In the genomic region with DNA sequence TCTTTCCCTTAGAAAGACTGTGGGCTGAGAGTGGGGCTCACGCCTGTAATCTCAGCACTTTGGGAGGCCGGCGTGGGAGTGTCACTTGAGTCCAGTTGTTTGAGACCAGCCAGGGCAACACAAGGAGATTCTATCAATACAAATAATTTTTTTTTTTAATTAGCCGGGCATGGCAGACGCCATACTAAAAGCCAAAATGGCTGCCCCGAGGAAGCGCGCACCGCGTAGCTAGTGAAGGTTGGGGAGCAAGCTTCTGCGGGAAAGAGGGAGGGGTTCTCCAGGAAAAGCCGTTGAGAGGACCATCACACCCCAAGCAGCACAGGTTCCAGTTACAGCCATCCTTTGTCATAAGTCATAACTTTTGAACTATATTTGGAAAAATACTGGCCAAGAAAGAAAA, we compare ENCODE assay signal across 24 cellular contexts. TPM values are rescaled to one million over a fixed set of nuclear protein-coding genes. Genes with fewer than 3 reads are reported as not detected.
DNase-seq lines count a peak whose midpoint lies in the region; ATAC-seq, FAIRE-seq and TF ChIP-seq lines count a peak whose summit lies in the region.
"Had no signal": no experiment of that assay in that cellular context is flagged by ENCODE, and none has a peak within 500 bp of the region (broad histone marks: within the 10 kb centered on the region; RNA-seq: fewer than 3 reads in every experiment).

No MANE protein-coding gene starts in this region.

- no peak overlapping the region for H3K9ac ChIP-seq in K562 (ENCODE audit: insufficient read depth in 1 of 2, low read depth in 2 of 2, low read length in 2 of 2)
- H3K9ac ChIP-seq in neural progenitor cell = no peak overlapping the region
- no peak overlapping the region for H3K9ac ChIP-seq in trophoblast cell (ENCODE audit: low read length)
- H3K9ac ChIP-seq in PC-3 (ENCODE audit: low read length) = no peak overlapping the region
- H3K9ac ChIP-seq: BLaER1 had no signal

- no peak for FAIRE-seq in K562 (lab: Jason Lieb, UNC)
- FAIRE-seq: A549, D721Med, G401.6, GM12891 had no signal

- no peak overlapping the region for H3K18ac ChIP-seq in trophoblast cell (ENCODE audit: low read length)

- ATAC-seq in K562 (no peak), PC-3 (no peak), GM18511 (IDR thresholded peaks at IDR 0.05; ENCODE audit: unreplicated experiment) (no peak)

- H3K4me3 ChIP-seq in Caco-2 (ENCODE audit: low read depth, low read length) (no peak overlapping the region), K562 (no peak overlapping the region), neural progenitor cell (no peak overlapping the region), trophoblast cell (ENCODE audit: low read depth, low read length) (no peak overlapping the region), PC-3 (ENCODE audit: low read length) (no peak overlapping the region)
- H3K4me3 ChIP-seq: A549, BLaER1 had no signal

- H3K9me1 ChIP-seq in K562 (ENCODE audit: control insufficient read depth, insufficient read depth, low read length) = no peaks in the 10 kb centered on the region

- H3K36me3 ChIP-seq in Caco-2 (ENCODE audit: control insufficient read depth, insufficient read depth, low read length) (no peaks in the 10 kb centered on the region), K562 (ENCODE audit: control insufficient read depth, insufficient read depth, low read length) (no peaks in the 10 kb centered on the region), neural progenitor cell (no peaks in the 10 kb centered on the region), trophoblast cell (ENCODE audit: control insufficient read depth in 1 of 2, insufficient read depth in 2 of 2, low read length in 2 of 2) (no peaks in the 10 kb centered on the region), PC-3 (ENCODE audit: low read depth, low read length) (no peaks in the 10 kb centered on the region)
- H3K36me3 ChIP-seq: BE2C, BLaER1 had no signal

- no peak overlapping the region for H2BK120ac ChIP-seq in trophoblast cell (ENCODE audit: insufficient read depth, low read length, poor library complexity)

- H3K4me3 Mint-ChIP-seq in Caco-2 (ENCODE audit: unreplicated experiment) = no peak overlapping the region
- no peak overlapping the region for H3K4me3 Mint-ChIP-seq in neural progenitor cell
- H3K4me3 Mint-ChIP-seq: CD14-positive monocyte; CD4-positive, alpha-beta memory T cell; CD8-positive, alpha-beta memory T cell had no signal

- peaks cover 11% of the 10 kb centered on the region for H3K4me1 ChIP-seq in Caco-2
- H3K4me1 ChIP-seq in K562 (replicated peaks in 1 of 2; ENCODE audit: control insufficient read depth in 2 of 2, insufficient read depth in 2 of 2, low read length in 2 of 2) = no peaks in the 10 kb centered on the region; a peak in 1 of 5 replicates
- no peaks in the 10 kb centered on the region for H3K4me1 ChIP-seq in neural progenitor cell
- H3K4me1 ChIP-seq in trophoblast cell (ENCODE audit: control insufficient read depth in 1 of 2, insufficient read depth in 2 of 2, low read length in 2 of 2) = no peaks in the 10 kb centered on the region
- no peaks in the 10 kb centered on the region for H3K4me1 ChIP-seq in PC-3 (ENCODE audit: insufficient read depth, low read length)
- H3K4me1 ChIP-seq: A549, BE2C, BLaER1 had no signal

- TF ChIP-seq RAD21 in K562 (CRISPR knock-in tag; conservative IDR thresholded peaks at IDR 0.05 in 1 of 2, IDR thresholded peaks at IDR 0.05 in 1 of 2) = no peak

- H3F3A ChIP-seq in neural progenitor cell (ENCODE audit: low read depth) = no peaks in the 10 kb centered on the region
- H3F3A ChIP-seq in PC-3 (ENCODE audit: low read length, unreplicated experiment) = no peaks in the 10 kb centered on the region

- H3K9me3 Mint-ChIP-seq in Caco-2 (ENCODE audit: unreplicated experiment) (no peaks in the 10 kb centered on the region), neural progenitor cell (no peaks in the 10 kb centered on the region)
- H3K9me3 Mint-ChIP-seq: CD4-positive, CD25-positive, alpha-beta regulatory T cell had no signal

- H3K14ac ChIP-seq in trophoblast cell (ENCODE audit: low read length) = no peak overlapping the region

- H3K27me3 ChIP-seq in Caco-2 (replicated peaks; ENCODE audit: control insufficient read depth, insufficient read depth, low read length) (no peaks in the 10 kb centered on the region), K562 (ENCODE audit: control insufficient read depth in 2 of 2, insufficient read depth in 2 of 2, low read length in 2 of 2) (no peaks in the 10 kb centered on the region), neural progenitor cell (no peaks in the 10 kb centered on the region), trophoblast cell (ENCODE audit: insufficient read depth, low read length) (no peaks in the 10 kb centered on the region), PC-3 (ENCODE audit: low read length) (no peaks in the 10 kb centered on the region)
- H3K27me3 ChIP-seq: BE2C, BLaER1 had no signal

- no peak overlapping the region for H2BK12ac ChIP-seq in trophoblast cell (ENCODE audit: low read length)

- no peak for DNase-seq in Caco-2
- DNase-seq in K562 (ENCODE audit: extremely low read depth in 1 of 4, low spot score in 3 of 4) = no peak
- no peak for DNase-seq in neural progenitor cell (ENCODE audit: low spot score)
- DNase-seq in trophoblast cell = no peak
- no peak for DNase-seq in PC-3
- DNase-seq in Ammon's horn (ENCODE audit: low spot score) = no peak
- DNase-seq: AML-193; BE2C; C1 segment of cervical spinal cord; Calu3; CD4-positive, alpha-beta memory T cell; CD4-positive, CD25-positive, alpha-beta regulatory T cell; CD8-positive, alpha-beta memory T cell; COR-L47; DMS79 treated with DMSO at 0.1 percent for 48 hours; GF-D8 had no signal

- no peak overlapping the region for H3K4ac ChIP-seq in trophoblast cell (ENCODE audit: low read depth, low read length)

- H3K4me1 Mint-ChIP-seq in Caco-2 (ENCODE audit: low read depth, unreplicated experiment) = peaks cover 14% of the 10 kb centered on the region
- peaks cover 5% of the 10 kb centered on the region for H3K4me1 Mint-ChIP-seq in neural progenitor cell
- H3K4me1 Mint-ChIP-seq: CD4-positive, alpha-beta memory T cell; CD4-positive, CD25-positive, alpha-beta regulatory T cell; CD8-positive, alpha-beta memory T cell had no signal

- CTCF ChIA-PET in Caco-2 (lab: Charles Lee) = no interaction called here
- CTCF ChIA-PET in K562 (lab: Yijun Ruan, JAX; ENCODE audit: low intra/inter-chr PET ratio) = no interaction called here
- CTCF ChIA-PET in PC-3 (lab: Charles Lee) = no interaction called here

- peak overlapping the region; percentile 6 for H4K91ac ChIP-seq in trophoblast cell (ENCODE audit: low read depth, low read length)

- H3K9me3 ChIP-seq in Caco-2 = no peaks in the 10 kb centered on the region
- H3K9me3 ChIP-seq in K562 (replicated peaks; ENCODE audit: control insufficient read depth, insufficient read depth, low read depth, low read length) = no peaks in the 10 kb centered on the region; the same call in 1 of the 2 replicates
- H3K9me3 ChIP-seq in neural progenitor cell (ENCODE audit: low read depth) = no peaks in the 10 kb centered on the region
- no peaks in the 10 kb centered on the region for H3K9me3 ChIP-seq in trophoblast cell (ENCODE audit: insufficient read depth, low read depth, low read length)
- H3K9me3 ChIP-seq in PC-3 (ENCODE audit: low read length) = no peaks in the 10 kb centered on the region
- H3K9me3 ChIP-seq: A549, BE2C, BLaER1 had no signal

- intact Hi-C loops in Caco-2 (cut with micrococcal nuclease; ENCODE audit: unreplicated experiment) = no loop called here
- intact Hi-C loops in K562 (cut with micrococcal nuclease) = no loop called here
- intact Hi-C loops in PC-3 (cut with micrococcal nuclease) = no loop called here

- H3K9me2 ChIP-seq in PC-3 (replicated peaks; ENCODE audit: low read length) = no peaks in the 10 kb centered on the region

- no peak overlapping the region for H4K8ac ChIP-seq in trophoblast cell (ENCODE audit: low read depth, low read length)

- no peak overlapping the region for H3K4me2 ChIP-seq in K562 (ENCODE audit: insufficient read depth, low read length)
- H3K4me2 ChIP-seq in neural progenitor cell = no peak overlapping the region
- H3K4me2 ChIP-seq in trophoblast cell (ENCODE audit: low read length) = no peak overlapping the region
- no peak overlapping the region for H3K4me2 ChIP-seq in PC-3 (ENCODE audit: low read length)
- H3K4me2 ChIP-seq: A549, BLaER1 had no signal

- POLR2A ChIA-PET in Caco-2 (lab: Charles Lee) = no interaction called here
- POLR2A ChIA-PET in K562 (lab: Yijun Ruan, JAX) = interaction anchor here (0.6 kb wide), 1 partner anchor 68 kb away, joined by 3 read pairs; no protein-coding TSS in a partner anchor
- POLR2A ChIA-PET in PC-3 (lab: Charles Lee; ENCODE audit: unreplicated experiment) = no interaction called here

- BruUV-seq in Caco-2 (replicated peaks; lab: Mats Ljungman, UMichigan) (no TSS peak), K562 (replicated peaks; lab: Mats Ljungman, UMichigan) (no TSS peak), PC-3 (replicated peaks; lab: Mats Ljungman, UMichigan) (no TSS peak)

- TF ChIP-seq CTCF in Caco-2 (IDR thresholded peaks at IDR 0.05; ENCODE audit: insufficient read depth in 1 of 2, low read depth in 1 of 2, low read length in 1 of 2, severe bottlenecking in 1 of 2, unreplicated experiment in 1 of 2) = no peak
- TF ChIP-seq CTCF in K562 (IDR thresholded peaks at IDR 0.05 in 2 of 3, conservative IDR thresholded peaks at IDR 0.05 in 1 of 3; ENCODE audit: insufficient read depth in 2 of 3, low read depth in 1 of 3, low read length in 3 of 3) = no peak
- no peak for TF ChIP-seq CTCF in neural progenitor cell (IDR thresholded peaks at IDR 0.05)
- TF ChIP-seq CTCF in PC-3 (conservative IDR thresholded peaks at IDR 0.05; ENCODE audit: low read depth, low read length) = no peak

- no peak for TF ChIP-seq EP300 in K562 (IDR thresholded peaks at IDR 0.05; ENCODE audit: low read length)

- no peak overlapping the region for H2AFZ ChIP-seq in K562 (ENCODE audit: low read depth, low read length)
- peak overlapping the region; percentile 72 for H2AFZ ChIP-seq in neural progenitor cell (replicated peaks)
- no peak overlapping the region for H2AFZ ChIP-seq in trophoblast cell (ENCODE audit: insufficient read depth, low read length, poor library complexity)
- no peak overlapping the region for H2AFZ ChIP-seq in PC-3 (ENCODE audit: low read length)

- H2AK5ac ChIP-seq in trophoblast cell (ENCODE audit: low read length) = no peak overlapping the region

- 49% methylated on average over 10 of the region's 12 CpGs for WGBS in K562 (ENCODE audit: insufficient coverage, low coverage, missing lambda C conversion rate)
- WGBS in trophoblast cell (ENCODE audit: extremely low coverage, insufficient coverage, insufficient read length) = no CpG with 5 or more reads among the region's 12 CpGs

- H4K20me1 ChIP-seq in K562 (replicated peaks; ENCODE audit: control insufficient read depth, insufficient read depth, low read length) (no peaks in the 10 kb centered on the region), neural progenitor cell (ENCODE audit: low read depth) (no peaks in the 10 kb centered on the region), PC-3 (ENCODE audit: low read length) (no peaks in the 10 kb centered on the region)
- H4K20me1 ChIP-seq: BLaER1 had no signal

- H3K79me1 ChIP-seq in trophoblast cell (ENCODE audit: low read length) = no peaks in the 10 kb centered on the region

- H3K36me3 Mint-ChIP-seq in Caco-2 (ENCODE audit: insufficient read depth, unreplicated experiment) (no peaks in the 10 kb centered on the region), neural progenitor cell (no peaks in the 10 kb centered on the region)
- H3K36me3 Mint-ChIP-seq: CD14-positive monocyte; CD4-positive, alpha-beta memory T cell; CD4-positive, CD25-positive, alpha-beta regulatory T cell; CD8-positive, alpha-beta memory T cell had no signal

- no peak overlapping the region for H2BK5ac ChIP-seq in trophoblast cell (ENCODE audit: low read depth, low read length, poor library complexity)

- H3K79me2 ChIP-seq in K562 (ENCODE audit: control insufficient read depth, insufficient read depth, low read length) (no peaks in the 10 kb centered on the region), neural progenitor cell (ENCODE audit: low read depth) (no peaks in the 10 kb centered on the region), trophoblast cell (ENCODE audit: control insufficient read depth, insufficient read depth, low read length, poor library complexity) (no peaks in the 10 kb centered on the region), PC-3 (ENCODE audit: low read length) (no peaks in the 10 kb centered on the region)

- no peak for TF ChIP-seq POLR2A in K562 (conservative IDR thresholded peaks at IDR 0.05)

- H3K23ac ChIP-seq in trophoblast cell (ENCODE audit: low read length) = no peak overlapping the region

- no peak overlapping the region for H4K12ac ChIP-seq in trophoblast cell (ENCODE audit: low read depth, low read length)

- H3K27ac ChIP-seq in K562 (ENCODE audit: extremely low read depth, low read depth, low read length) (no peak overlapping the region), neural progenitor cell (no peak overlapping the region), trophoblast cell (ENCODE audit: low read depth, low read length) (no peak overlapping the region), PC-3 (ENCODE audit: low read length) (no peak overlapping the region)
- H3K27ac ChIP-seq: 22Rv1, A549, BLaER1 had no signal

- H3K27ac Mint-ChIP-seq in Caco-2 (ENCODE audit: unreplicated experiment) (peak overlapping the region; percentile 84), neural progenitor cell (no peak overlapping the region)
- H3K27ac Mint-ChIP-seq: CD4-positive, alpha-beta memory T cell; CD4-positive, CD25-positive, alpha-beta regulatory T cell; CD8-positive, alpha-beta memory T cell had no signal

- H3K27me3 Mint-ChIP-seq in Caco-2 (ENCODE audit: insufficient read depth, unreplicated experiment) = no peaks in the 10 kb centered on the region
- H3K27me3 Mint-ChIP-seq in neural progenitor cell (ENCODE audit: insufficient read depth, low read depth) = no peaks in the 10 kb centered on the region

- in situ Hi-C loops in K562 (cut with MboI) = no loop called here

RNA-seq across cellular contexts. Expression of a gene that starts 21.3 kb away (rescaled TPM):
- total RNA-seq in Caco-2 (2022) (42.1 and 45.1 TPM in 2 replicates), K562 (2014; rRNA removed) (5.4 and 6.3 TPM in 2 replicates), K562 (2014; rRNA removed; fragmentation: Illumina TruSeq; extraction: Trizol) (7.4 and 8.1 TPM in 2 replicates), K562 (2015; rRNA removed; fragmentation: Illumina TruSeq; extraction: Trizol) (5.9 and 6.6 TPM in 2 replicates), K562 (2021) (10.3 and 10.8 TPM in 2 replicates), neural progenitor cell (ENCODE audit: low replicate concordance) (140 and 236 TPM in 2 replicates), PC-3 (2014; rRNA removed) (9.3 and 12.7 TPM in 2 replicates)
- total RNA-seq in K562 (2011; cell fraction: chromatin; rRNA removed; ENCODE audit: low replicate concordance) = 9.7 and 21.6 TPM in 2 replicates
- total RNA-seq in K562 (2011; cell fraction: nucleolus; rRNA removed) = 8.5 and 8.7 TPM in 2 replicates
- 14.9 and 27.6 TPM in 2 replicates for total RNA-seq in K562 (2011; cell fraction: nucleoplasm; rRNA removed)
- polyA plus RNA-seq in K562 (2011; rRNA removed) (7.7 and 9.6 TPM in 2 replicates), K562 (2014; fragmentation: Illumina TruSeq; extraction: Trizol) (6.5 and 6.6 TPM in 2 replicates), K562 (2014; fragmentation: Nextera tagmentation; extraction: Ambion mirVana) (1 to 10 TPM; 1.2 to 1.8 TPM), K562 (2014; rRNA removed) (2.5 and 4.0 TPM in 2 replicates)
- 2.0 and 4.8 TPM in 2 replicates for polyA plus RNA-seq in K562 (2011; cell fraction: cytosol; rRNA removed)
- polyA plus RNA-seq in K562 (2011; cell fraction: nucleus; rRNA removed) = 6.6 and 11.5 TPM in 2 replicates
- 8.5 and 17.0 TPM in 2 replicates for polyA plus RNA-seq in K562 (2012)
- 6.5 and 11.2 TPM in 2 replicates for polyA minus RNA-seq in K562 (2011; rRNA and poly(A)+ RNA removed)
- 9.5 and 9.6 TPM in 2 replicates for polyA minus RNA-seq in K562 (2011; cell fraction: cytosol; rRNA and poly(A)+ RNA removed)
- 5.5 and 14.7 TPM in 2 replicates for polyA minus RNA-seq in K562 (2011; cell fraction: nucleus; rRNA and poly(A)+ RNA removed)
- 47.4 and 49.0 TPM in 2 replicates for polyA plus RNA-seq in trophoblast cell (2013)

RNA-seq across cellular contexts. Expression of a gene that starts 58.6 kb away (rescaled TPM):
- total RNA-seq in Caco-2 (2022) = 0.49 and 0.79 TPM in 2 replicates
- not detected in 2 replicates for total RNA-seq in K562 (2011; cell fraction: chromatin; rRNA removed; ENCODE audit: low replicate concordance)
- total RNA-seq in K562 (2011; cell fraction: nucleolus; rRNA removed) = not detected in 2 replicates
- not detected in 2 replicates for total RNA-seq in K562 (2011; cell fraction: nucleoplasm; rRNA removed)
- total RNA-seq in K562 (2014; rRNA removed) = not detected in 2 replicates
- total RNA-seq in K562 (2014; rRNA removed; fragmentation: Illumina TruSeq; extraction: Trizol) = not detected in 2 replicates
- total RNA-seq in K562 (2015; rRNA removed; fragmentation: Illumina TruSeq; extraction: Trizol) = not detected in 2 replicates
- total RNA-seq in K562 (2021) = not detected in 2 replicates
- polyA plus RNA-seq in K562 (2011; rRNA removed) = not detected in 2 replicates
- polyA plus RNA-seq in K562 (2011; cell fraction: cytosol; rRNA removed) = not detected in 2 replicates
- polyA plus RNA-seq in K562 (2011; cell fraction: nucleus; rRNA removed) = not detected in 2 replicates
- polyA plus RNA-seq in K562 (2012) = not detected in 2 replicates
- not detected in 2 replicates for polyA plus RNA-seq in K562 (2014; fragmentation: Illumina TruSeq; extraction: Trizol)
- polyA plus RNA-seq in K562 (2014; fragmentation: Nextera tagmentation; extraction: Ambion mirVana) = not detected
- not detected in 2 replicates for polyA plus RNA-seq in K562 (2014; rRNA removed)
- polyA minus RNA-seq in K562 (2011; rRNA and poly(A)+ RNA removed) = not detected in 2 replicates
- polyA minus RNA-seq in K562 (2011; cell fraction: cytosol; rRNA and poly(A)+ RNA removed) = not detected in 2 replicates
- not detected in 2 replicates for polyA minus RNA-seq in K562 (2011; cell fraction: nucleus; rRNA and poly(A)+ RNA removed)
- total RNA-seq in neural progenitor cell (ENCODE audit: low replicate concordance) = 19.2 and 23.2 TPM in 2 replicates
- 3.5 and 4.3 TPM in 2 replicates for polyA plus RNA-seq in trophoblast cell (2013)
- not detected in 2 replicates for total RNA-seq in PC-3 (2014; rRNA removed)
- total RNA-seq: CD4-positive, alpha-beta memory T cell; CD4-positive, CD25-positive, alpha-beta regulatory T cell had no signal

Comparison
In these comparisons a context has a peak if more than half of its experiments do, and no peak if none do; other contexts are left out.
1. RNA of a gene that starts 58.6 kb away (total RNA-seq): 19.2 to 23.2 TPM in neural progenitor cell; 0.49 to 0.79 TPM in Caco-2, not detected in K562 and not detected in PC-3; every median in the first group is over 10 times any median in the second.